In genomic region chr3:61561374-61562041, GRCh38 we compare ENCODE assay signal across 8 cellular contexts. TPM values are rescaled to one million over a fixed set of nuclear protein-coding genes. Genes with fewer than 3 reads are reported as not detected.
A peak's percentile ranks its signal among the peaks of the same experiment; 100 is the strongest.
DNase-seq lines count a peak whose midpoint lies in the region; ATAC-seq and TF ChIP-seq lines count a peak whose summit lies in the region.

Gene PTPRG, plus strand, starts transcription at chr3:61561571. Its CDS starts 717 bp downstream, at chr3:61562288.

- TSS peak; percentile 33 for BruUV-seq in A673 (replicated peaks; lab: Mats Ljungman, UMichigan)

- H3K4me3 ChIP-seq in A673 (ENCODE audit: low read depth, low read length, poor library complexity, severe bottlenecking) (peak within 1 kb of the TSS; percentile 65), GM12865 (ENCODE audit: low read depth, low read length) (peak within 1 kb of the TSS; percentile 63), neutrophil (ENCODE audit: low read depth in 1 of 2, low read length in 1 of 2) (peak within 1 kb of the TSS; percentile 29)

- no peaks in the 10 kb centered on the region for H3K36me3 Mint-ChIP-seq in activated naive CD8-positive, alpha-beta T cell treated with anti-CD3 and anti-CD28 coated beads for 36 hours

- ATAC-seq in HG02943 (IDR thresholded peaks at IDR 0.05; ENCODE audit: low read depth, unreplicated experiment): peak; percentile 51

- H3K4me1 ChIP-seq in A673 (ENCODE audit: insufficient read depth, low read length, poor library complexity, severe bottlenecking) (peaks cover 13% of the 10 kb centered on the region), neutrophil (ENCODE audit: control insufficient read depth in 1 of 2, insufficient read depth in 1 of 2, low read depth in 1 of 2, low read length in 1 of 2) (peaks cover 9 to 13% of the 10 kb centered on the region in 2 experiments)

- no peak for TF ChIP-seq CTCF in A673 (conservative IDR thresholded peaks at IDR 0.05; ENCODE audit: low read depth, low read length)
- TF ChIP-seq CTCF in GM12865 (IDR thresholded peaks at IDR 0.05; ENCODE audit: insufficient read depth, low read depth, low read length, missing control alignments): no peak
- TF ChIP-seq CTCF in neutrophil (IDR thresholded peaks at IDR 0.05): no peak

- no peak within 1 kb of the TSS for H3K27ac Mint-ChIP-seq in activated naive CD8-positive, alpha-beta T cell treated with anti-CD3 and anti-CD28 coated beads for 36 hours

- DNase-seq in A673 (ENCODE audit: low spot score) (peak; percentile 88), GM12865 (ENCODE audit: low read depth) (peak; percentile 69), NCI-H446 (lab: John Stamatoyannopoulos, UW) (peak; percentile 69 to 92), head of caudate nucleus (peak; percentile 47 to 91 (median 77)), HuH-7.5 (ENCODE audit: low spot score) (no peak)
- DNase-seq in activated naive CD8-positive, alpha-beta T cell treated with anti-CD3 and anti-CD28 coated beads for 36 hours: peak; percentile 48

- H3K36me3 ChIP-seq in A673 (ENCODE audit: insufficient read depth, low read length, poor library complexity, severe bottlenecking) (no peaks in the 10 kb centered on the region), neutrophil (no peaks in the 10 kb centered on the region)

- no peaks in the 10 kb centered on the region for H3K9me3 ChIP-seq in A673 (ENCODE audit: low read depth, low read length, poor library complexity, severe bottlenecking)
- no peaks in the 10 kb centered on the region for H3K9me3 ChIP-seq in neutrophil

- intact Hi-C loops in A673 (cut with micrococcal nuclease; ENCODE audit: unreplicated experiment): loop anchor here (5.0 to 10.0 kb wide), 5 partner anchors 126 to 626 kb away; no protein-coding TSS in a partner anchor
- intact Hi-C loops in head of caudate nucleus (cut with DNase I): no loop called here

- H3K27ac ChIP-seq in A673 (ENCODE audit: low read depth, low read length, poor library complexity, severe bottlenecking) (peak within 1 kb of the TSS; percentile 97), neutrophil (no peak within 1 kb of the TSS)

- no peaks in the 10 kb centered on the region for H3K27me3 ChIP-seq in A673 (replicated peaks; ENCODE audit: insufficient read depth, low read depth, low read length, poor library complexity)
- H3K27me3 ChIP-seq in neutrophil: peaks cover 96% of the 10 kb centered on the region

- H3K4me1 Mint-ChIP-seq in activated naive CD8-positive, alpha-beta T cell treated with anti-CD3 and anti-CD28 coated beads for 36 hours: peaks cover 16% of the 10 kb centered on the region

- peaks cover 80% of the 10 kb centered on the region for H3K27me3 Mint-ChIP-seq in activated naive CD8-positive, alpha-beta T cell treated with anti-CD3 and anti-CD28 coated beads for 36 hours

- H3K9me3 Mint-ChIP-seq in activated naive CD8-positive, alpha-beta T cell treated with anti-CD3 and anti-CD28 coated beads for 36 hours: no peaks in the 10 kb centered on the region

- CTCF ChIA-PET in A673 (lab: Charles Lee): no interaction called here

- H3K4me3 Mint-ChIP-seq in activated naive CD8-positive, alpha-beta T cell treated with anti-CD3 and anti-CD28 coated beads for 36 hours: peak within 1 kb of the TSS; percentile 79

- POLR2A ChIA-PET in A673 (lab: Charles Lee; ENCODE audit: low non-redundant PET): interaction anchor here (0.6 to 0.7 kb wide), 3 partner anchors 9 to 139 kb away, joined by 5 to 10 read pairs (median 7); no protein-coding TSS in a partner anchor

RNA-seq across cellular contexts. Expression of gene PTPRG, which starts in this region (rescaled TPM):
- 11.5 and 11.7 TPM in 2 replicates for total RNA-seq in A673 (2021)
- total RNA-seq in activated naive CD8-positive, alpha-beta T cell treated with anti-CD3 and anti-CD28 coated beads for 36 hours: under 1 TPM; 0.06 to 0.16 TPM

Comparison
In these comparisons a context has a peak if more than half of its experiments do, and no peak if none do; other contexts are left out.
1. RNA of gene PTPRG (total RNA-seq): 11.5 to 11.7 TPM in A673; 0.06 to 0.16 TPM in activated naive CD8-positive, alpha-beta T cell treated with anti-CD3 and anti-CD28 coated beads for 36 hours; every median in the first group is over 10 times any median in the second.
2. Peak in DNase-seq in activated naive CD8-positive, alpha-beta T cell treated with anti-CD3 and anti-CD28 coated beads for 36 hours; RNA of the gene not detected or under 1 TPM.
3. Peak in every context shown above with its lines, with median percentiles within 50 percentile points of each other: H3K4me3 ChIP-seq.